In genomic region chr15:69976366-69976994, GRCh38 we compare ENCODE assay signal across 9 cellular contexts.
DNase-seq lines count a peak whose midpoint lies in the region; ATAC-seq and TF ChIP-seq lines count a peak whose summit lies in the region.
"Had no signal": no experiment of that assay in that cellular context is flagged by ENCODE, and none has a peak within 500 bp of the region (broad histone marks: within the 10 kb centered on the region; RNA-seq: fewer than 3 reads in every experiment).

No MANE protein-coding gene starts in this region.

- H3K36me3 Mint-ChIP-seq in T-cell, result no peaks in the 10 kb centered on the region
- H3K36me3 Mint-ChIP-seq: IgD-negative memory B cell had no signal

- no peak overlapping the region for H2BK120ac ChIP-seq in trophoblast cell (ENCODE audit: insufficient read depth, low read length, poor library complexity)

- no peak overlapping the region for H4K91ac ChIP-seq in trophoblast cell (ENCODE audit: low read depth, low read length)

- H3K36me3 ChIP-seq in HEK293 (ENCODE audit: control insufficient read depth in 2 of 2, insufficient read depth in 1 of 2, low read length in 2 of 2) (no peaks in the 10 kb centered on the region), trophoblast cell (ENCODE audit: control insufficient read depth in 1 of 2, insufficient read depth in 2 of 2, low read length in 2 of 2) (no peaks in the 10 kb centered on the region)

- WGBS in trophoblast cell (ENCODE audit: extremely low coverage, insufficient coverage, insufficient read length), result no CpG with 5 or more reads among the region's 7 CpGs

- H3K79me2 ChIP-seq in trophoblast cell (ENCODE audit: control insufficient read depth, insufficient read depth, low read length, poor library complexity), result no peaks in the 10 kb centered on the region

- no peak overlapping the region for H3K14ac ChIP-seq in trophoblast cell (ENCODE audit: low read length)

- POLR2A ChIA-PET in HEK293 (lab: Yijun Ruan, JAX) (no interaction called here), T-cell (lab: Charles Lee) (no interaction called here)

- ATAC-seq in T-cell (replicated peaks in 1 of 4) (peak in 3 of 4 experiments; percentile 30 to 57 (median 37)), HG03097 (IDR thresholded peaks at IDR 0.05; ENCODE audit: low FRiP score, unreplicated experiment) (no peak), GM19023 (IDR thresholded peaks at IDR 0.05; ENCODE audit: unreplicated experiment) (no peak)

- no peak overlapping the region for H2AFZ ChIP-seq in trophoblast cell (ENCODE audit: insufficient read depth, low read length, poor library complexity)

- H3K79me1 ChIP-seq in trophoblast cell (ENCODE audit: low read length), result no peaks in the 10 kb centered on the region

- no peaks in the 10 kb centered on the region for H3K4me1 Mint-ChIP-seq in T-cell

- H3K4me1 ChIP-seq in HEK293 (ENCODE audit: control insufficient read depth, insufficient read depth, low read length) (no peaks in the 10 kb centered on the region), trophoblast cell (ENCODE audit: control insufficient read depth in 1 of 2, insufficient read depth in 2 of 2, low read length in 2 of 2) (no peaks in the 10 kb centered on the region)

- DNase-seq in T-cell (peak in 25 of 34 experiments; percentile 7 to 56 (median 27)), cerebellar cortex (ENCODE audit: low spot score) (peak; percentile 9), trophoblast cell (peak; percentile 8 to 79), ecto neural progenitor cell (ENCODE audit: low spot score) (no peak), putamen (ENCODE audit: low spot score) (no peak)

- no peak overlapping the region for H3K4me3 Mint-ChIP-seq in T-cell
- H3K4me3 Mint-ChIP-seq: IgD-negative memory B cell had no signal

- peaks cover 0 to 4% (median 3%) of the 10 kb centered on the region in 3 donors for H3K9me3 Mint-ChIP-seq in T-cell
- H3K9me3 Mint-ChIP-seq: IgD-negative memory B cell had no signal

- H3K4me3 ChIP-seq in HEK293 (ENCODE audit: low read depth, low read length), result no peak overlapping the region
- H3K4me3 ChIP-seq in trophoblast cell (ENCODE audit: low read depth, low read length), result no peak overlapping the region

- H3K27me3 ChIP-seq in trophoblast cell (ENCODE audit: insufficient read depth, low read length), result no peaks in the 10 kb centered on the region

- no peak overlapping the region for H4K8ac ChIP-seq in trophoblast cell (ENCODE audit: low read depth, low read length)

- H3K9me3 ChIP-seq in HEK293 (ENCODE audit: control insufficient read depth, insufficient read depth, low read depth, low read length) (no peaks in the 10 kb centered on the region), trophoblast cell (ENCODE audit: insufficient read depth, low read depth, low read length) (no peaks in the 10 kb centered on the region)

- CTCF ChIA-PET in HEK293 (lab: Yijun Ruan, JAX), result interaction anchor here (0.5 to 1.3 kb wide), 3 partner anchors 64 to 219 kb away, joined by 3 to 4 read pairs (median 3); no protein-coding TSS in a partner anchor
- CTCF ChIA-PET in T-cell (lab: Charles Lee), result no interaction called here

- H3K27ac Mint-ChIP-seq in T-cell, result no peak overlapping the region
- H3K27ac Mint-ChIP-seq: IgD-negative memory B cell had no signal

- no peak overlapping the region for H3K23ac ChIP-seq in trophoblast cell (ENCODE audit: low read length)

- no peak overlapping the region for H3K4me2 ChIP-seq in trophoblast cell (ENCODE audit: low read length)

- no peak overlapping the region for H4K12ac ChIP-seq in trophoblast cell (ENCODE audit: low read depth, low read length)

- no peak overlapping the region for H2BK12ac ChIP-seq in trophoblast cell (ENCODE audit: low read length)

- no peak overlapping the region for H3K18ac ChIP-seq in trophoblast cell (ENCODE audit: low read length)

- H2BK5ac ChIP-seq in trophoblast cell (ENCODE audit: low read depth, low read length, poor library complexity), result no peak overlapping the region

- H3K27me3 Mint-ChIP-seq in T-cell, result peaks cover 10 to 38% of the 10 kb centered on the region in 2 donors

- H3K9ac ChIP-seq in trophoblast cell (ENCODE audit: low read length), result no peak overlapping the region

- H3K27ac ChIP-seq in HEK293 (ENCODE audit: extremely low read depth, low read depth, low read length) (no peak overlapping the region), trophoblast cell (ENCODE audit: low read depth, low read length) (no peak overlapping the region)

- no peak overlapping the region for H3K4ac ChIP-seq in trophoblast cell (ENCODE audit: low read depth, low read length)

- no peak for TF ChIP-seq CTCF in HEK293 (tag by site-specific recombination; IDR thresholded peaks at IDR 0.05)

- no peak overlapping the region for H2AK5ac ChIP-seq in trophoblast cell (ENCODE audit: low read length)

TF ChIP-seq in HEK293, 187 proteins besides CTCF, POLR2A, EP300 and RAD21:
- no peak for TF ChIP-seq ZBTB48 (tag by site-specific recombination; IDR thresholded peaks at IDR 0.05)
- TF ChIP-seq, protein P1, sequence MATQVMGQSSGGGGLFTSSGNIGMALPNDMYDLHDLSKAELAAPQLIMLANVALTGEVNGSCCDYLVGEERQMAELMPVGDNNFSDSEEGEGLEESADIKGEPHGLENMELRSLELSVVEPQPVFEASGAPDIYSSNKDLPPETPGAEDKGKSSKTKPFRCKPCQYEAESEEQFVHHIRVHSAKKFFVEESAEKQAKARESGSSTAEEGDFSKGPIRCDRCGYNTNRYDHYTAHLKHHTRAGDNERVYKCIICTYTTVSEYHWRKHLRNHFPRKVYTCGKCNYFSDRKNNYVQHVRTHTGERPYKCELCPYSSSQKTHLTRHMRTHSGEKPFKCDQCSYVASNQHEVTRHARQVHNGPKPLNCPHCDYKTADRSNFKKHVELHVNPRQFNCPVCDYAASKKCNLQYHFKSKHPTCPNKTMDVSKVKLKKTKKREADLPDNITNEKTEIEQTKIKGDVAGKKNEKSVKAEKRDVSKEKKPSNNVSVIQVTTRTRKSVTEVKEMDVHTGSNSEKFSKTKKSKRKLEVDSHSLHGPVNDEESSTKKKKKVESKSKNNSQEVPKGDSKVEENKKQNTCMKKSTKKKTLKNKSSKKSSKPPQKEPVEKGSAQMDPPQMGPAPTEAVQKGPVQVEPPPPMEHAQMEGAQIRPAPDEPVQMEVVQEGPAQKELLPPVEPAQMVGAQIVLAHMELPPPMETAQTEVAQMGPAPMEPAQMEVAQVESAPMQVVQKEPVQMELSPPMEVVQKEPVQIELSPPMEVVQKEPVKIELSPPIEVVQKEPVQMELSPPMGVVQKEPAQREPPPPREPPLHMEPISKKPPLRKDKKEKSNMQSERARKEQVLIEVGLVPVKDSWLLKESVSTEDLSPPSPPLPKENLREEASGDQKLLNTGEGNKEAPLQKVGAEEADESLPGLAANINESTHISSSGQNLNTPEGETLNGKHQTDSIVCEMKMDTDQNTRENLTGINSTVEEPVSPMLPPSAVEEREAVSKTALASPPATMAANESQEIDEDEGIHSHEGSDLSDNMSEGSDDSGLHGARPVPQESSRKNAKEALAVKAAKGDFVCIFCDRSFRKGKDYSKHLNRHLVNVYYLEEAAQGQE (tag by site-specific recombination; IDR thresholded peaks at IDR 0.05), result peak; percentile 97
TF ChIP-seq in HEK293: peak in this region for 1.

Comparison
In these comparisons a context has a peak if more than half of its experiments do, and no peak if none do; other contexts are left out.
1. ATAC-seq: peak in T-cell (3 of 4); none in HG03097 (single experiment) and GM19023 (single experiment).
2. DNase-seq: peak in T-cell (25 of 34), cerebellar cortex (single experiment) and trophoblast cell (2 of 2); none in ecto neural progenitor cell (single experiment) and putamen (single experiment).